ENCODE assay signal across 9 cellular contexts in genomic region chr18:24397131-24397693, GRCh38. TPM values are rescaled to one million over a fixed set of nuclear protein-coding genes. Genes with fewer than 3 reads are reported as not detected.
DNase-seq lines count a peak whose midpoint lies in the region; ATAC-seq, FAIRE-seq and TF ChIP-seq lines count a peak whose summit lies in the region.
"Had no signal": no experiment of that assay in that cellular context is flagged by ENCODE, and none has a peak within 500 bp of the region (broad histone marks: within the 10 kb centered on the region; RNA-seq: fewer than 3 reads in every experiment).

No MANE protein-coding gene starts in this region.

- no peaks in the 10 kb centered on the region for H3K27me3 ChIP-seq in MM.1S (replicated peaks; ENCODE audit: insufficient read depth, low read length)
- H3K27me3 ChIP-seq in ascending aorta: no peaks in the 10 kb centered on the region
- H3K27me3 ChIP-seq in pancreas: no peaks in the 10 kb centered on the region

- TF ChIP-seq CTCF in MM.1S (IDR thresholded peaks at IDR 0.05; ENCODE audit: low read length): no peak
- TF ChIP-seq CTCF in RWPE1 (conservative IDR thresholded peaks at IDR 0.05; ENCODE audit: low read depth): no peak
- no peak for TF ChIP-seq CTCF in ascending aorta (IDR thresholded peaks at IDR 0.05)
- no peak for TF ChIP-seq CTCF in pancreas (IDR thresholded peaks at IDR 0.05)

- peaks cover 5% of the 10 kb centered on the region; the same call in 1 of the 2 replicates for H3K79me2 ChIP-seq in MM.1S (ENCODE audit: low read length)

- H3K4me2 ChIP-seq in MM.1S (ENCODE audit: low read depth, low read length): peak overlapping the region; percentile 93

- H4K20me1 ChIP-seq in MM.1S (ENCODE audit: insufficient read depth, low read length): no peaks in the 10 kb centered on the region

- peak; percentile 67 for DNase-seq in activated CD8-positive, alpha-beta memory T cell treated with anti-CD3 and anti-CD28 coated beads, Interleukin-2, amount 50 U/mL, for 48 hours
- DNase-seq in activated CD8-positive, alpha-beta memory T cell treated with anti-CD3 and anti-CD28 coated beads for 24 hours: no peak
- peak; percentile 49 for DNase-seq in MM.1S
- DNase-seq in RWPE1 (ENCODE audit: low spot score): peak; percentile 27
- peak; percentile 47 to 83 for DNase-seq in ascending aorta (ENCODE audit: low spot score in 2 of 2)
- no peak for DNase-seq in left cardiac atrium
- peak in 2 of 6 donors; percentile 26 to 70 for DNase-seq in pancreas
- DNase-seq: DND-41 had no signal

- 0 to 1% methylated on average over 50 of the region's 50 CpGs for WGBS in pancreas, 2 donors

- peak overlapping the region; percentile 95 for H2AFZ ChIP-seq in MM.1S (ENCODE audit: low read length)

- H3F3A ChIP-seq in MM.1S (ENCODE audit: insufficient read depth, low read length): peaks cover 5% of the 10 kb centered on the region; the same call in 1 of the 2 replicates

- H3K4me3 ChIP-seq in MM.1S (ENCODE audit: low read length): peak overlapping the region; percentile 95
- peak overlapping the region; percentile 78 to 84 for H3K4me3 ChIP-seq in ascending aorta
- peak overlapping the region; percentile 59 to 87 (median 66) for H3K4me3 ChIP-seq in pancreas

- POLR2A ChIA-PET in RWPE1 (lab: Yijun Ruan, JAX; ENCODE audit: low non-redundant PET): interaction anchor here (0.7 kb wide), 1 partner anchor 29 kb away, joined by 3 read pairs; the partner anchor contains the start of gene IMPACT

- H3K4me1 ChIP-seq in MM.1S (ENCODE audit: low read length) (no peaks in the 10 kb centered on the region), ascending aorta (no peaks in the 10 kb centered on the region), pancreas (peaks cover 4 to 9% (median 5%) of the 10 kb centered on the region in 3 donors)

- intact Hi-C loops in ascending aorta (cut with DNase I) (loop anchor here (1.0 to 10.0 kb wide), 3 partner anchors 29 to 958 kb away; partner anchors contain the start of genes IMPACT and ZNF521), left cardiac atrium (cut with DNase I) (no loop called here), pancreas (cut with DNase I) (no loop called here)

- H3K9me3 ChIP-seq in MM.1S (replicated peaks; ENCODE audit: insufficient read depth, low read length) (no peaks in the 10 kb centered on the region), ascending aorta (no peaks in the 10 kb centered on the region), pancreas (no peaks in the 10 kb centered on the region)

- peak overlapping the region; percentile 81 for H3K9ac ChIP-seq in MM.1S (ENCODE audit: low read length)

- H3K36me3 ChIP-seq in MM.1S (replicated peaks; ENCODE audit: insufficient read depth, low read length): no peaks in the 10 kb centered on the region
- no peaks in the 10 kb centered on the region for H3K36me3 ChIP-seq in ascending aorta
- H3K36me3 ChIP-seq in pancreas: no peaks in the 10 kb centered on the region

- FAIRE-seq in pancreas (lab: Jason Lieb, UNC): peak; percentile 17

- H3K9me2 ChIP-seq in MM.1S (replicated peaks; ENCODE audit: insufficient read depth, low read length): no peaks in the 10 kb centered on the region

- H3K27ac ChIP-seq in MM.1S (ENCODE audit: low read length) (peak overlapping the region; percentile 40; the same call in 1 of the 2 replicates), RWPE1 (peak overlapping the region; percentile 98), ascending aorta (peak overlapping the region; percentile 84 to 90), pancreas (peak overlapping the region; percentile 42 to 87 (median 72))

- CTCF ChIA-PET in RWPE1 (lab: Yijun Ruan, JAX): interaction anchor here (0.9 kb wide), 1 partner anchor 39 kb away, joined by 4 read pairs; no protein-coding TSS in a partner anchor

- ATAC-seq in left cardiac atrium (peak; percentile 55 to 60), pancreas (peak; percentile 55 to 73 (median 56)), HG02870 (IDR thresholded peaks at IDR 0.05; ENCODE audit: unreplicated experiment) (no peak)

RNA-seq across cellular contexts. Expression of gene OSBPL1A, which starts 0.4 kb away (rescaled TPM):
- total RNA-seq in ascending aorta: 42.9 TPM
- 10 to 100 TPM; 68.8 to 74.4 TPM for total RNA-seq in left cardiac atrium
- total RNA-seq in pancreas: 10 to 100 TPM in 4 of 6 donors, 1 to 10 TPM in 2; 8.9 to 17.9 (median 11.4) TPM
- 10 to 100 TPM in 1 of 2 donors, 1 to 10 TPM in 1; 5.8 to 10.7 TPM for polyA plus RNA-seq in pancreas

RNA-seq across cellular contexts. Expression of gene IMPACT, which starts 29.3 kb away (rescaled TPM):
- total RNA-seq in ascending aorta (38.2 TPM), left cardiac atrium (10 to 100 TPM; 18.9 to 20.8 TPM), pancreas (10 to 100 TPM; 12.4 to 23.7 (median 18.5) TPM)
- polyA plus RNA-seq in pancreas: 1 to 10 TPM; 7.1 to 8.0 TPM

Comparison
In these comparisons a context has a peak if more than half of its experiments do, and no peak if none do; other contexts are left out.
1. DNase-seq: peak in activated CD8-positive, alpha-beta memory T cell treated with anti-CD3 and anti-CD28 coated beads, Interleukin-2, amount 50 U/mL, for 48 hours (single experiment), MM.1S (single experiment), RWPE1 (single experiment) and ascending aorta (2 of 2); none in activated CD8-positive, alpha-beta memory T cell treated with anti-CD3 and anti-CD28 coated beads for 24 hours (single experiment) and left cardiac atrium (single experiment).
2. H3K27ac ChIP-seq: peak in every context shown above with its lines; median percentile 98 in RWPE1; 87 in ascending aorta; 72 in pancreas; 40 in MM.1S.
3. Peak in every context shown above with its lines, with median percentiles within 50 percentile points of each other: H3K4me3 ChIP-seq.